Comparison of ENCODE assay signal across 8 cellular contexts in the genomic region with DNA sequence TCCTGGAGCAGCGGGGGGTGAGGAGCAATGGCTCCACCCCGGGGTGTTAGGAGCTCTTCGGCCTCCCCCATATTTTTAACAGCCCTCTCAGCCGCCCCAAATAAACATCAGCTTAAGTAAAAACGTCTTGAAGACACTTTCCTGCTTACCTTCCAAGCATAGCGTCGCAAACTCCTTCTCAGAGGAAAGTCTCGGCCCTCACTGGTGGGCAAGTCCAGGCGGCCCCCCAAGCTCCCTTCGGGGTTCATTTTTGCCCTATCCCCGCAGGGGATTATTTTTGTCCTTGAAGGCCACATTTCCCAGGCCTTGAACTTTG. TPM values are rescaled to one million over a fixed set of nuclear protein-coding genes. Genes with fewer than 3 reads are reported as not detected.
DNase-seq lines count a peak whose midpoint lies in the region; ATAC-seq and TF ChIP-seq lines count a peak whose summit lies in the region.

No MANE protein-coding gene starts in this region.

- peak; percentile 15 for DNase-seq in DMS79 (lab: John Stamatoyannopoulos, UW)
- peak; percentile 64 for DNase-seq in NB4 (ENCODE audit: low read depth)
- no peak for DNase-seq in endodermal cell
- DNase-seq in osteoblast (ENCODE audit: insufficient read length, low spot score, missing footprints), result no peak
- DNase-seq in NCI-H2171 treated with DMSO at 0.1 percent for 48 hours (lab: John Stamatoyannopoulos, UW), result no peak
- DNase-seq in UCSD-AML1 (lab: John Stamatoyannopoulos, UW; ENCODE audit: unreplicated experiment), result no peak

- TF ChIP-seq POLR2A in NB4 (IDR thresholded peaks at IDR 0.05; ENCODE audit: extremely low read depth, insufficient read length), result no peak

- H4K20me1 ChIP-seq in osteoblast (ENCODE audit: insufficient read depth, low read length), result peaks cover 3% of the 10 kb centered on the region

- 17% methylated on average over 6 to 11 of the region's 11 CpGs for WGBS in endodermal cell (ENCODE audit: insufficient coverage in 1 of 2, insufficient read length in 1 of 2), 2 experiments

- H3K4me1 Mint-ChIP-seq in endodermal cell, result peaks cover 18% of the 10 kb centered on the region

- H3K36me3 Mint-ChIP-seq in endodermal cell (ENCODE audit: low read depth), result peaks cover 26% of the 10 kb centered on the region

- H3K79me2 ChIP-seq in osteoblast (ENCODE audit: insufficient read depth, low read length), result no peaks in the 10 kb centered on the region

- H3K27me3 Mint-ChIP-seq in endodermal cell (ENCODE audit: insufficient read depth), result peaks cover 14% of the 10 kb centered on the region

- H3K9me3 ChIP-seq in endodermal cell (ENCODE audit: control insufficient read depth, low read length), result no peaks in the 10 kb centered on the region
- no peaks in the 10 kb centered on the region for H3K9me3 ChIP-seq in osteoblast (ENCODE audit: low read depth, low read length)

- peak overlapping the region; percentile 72 for H3K4me2 ChIP-seq in osteoblast (ENCODE audit: insufficient read depth, low read length)

- H3K4me3 ChIP-seq in NB4 (ENCODE audit: low read depth, low read length) (peak overlapping the region; percentile 74), endodermal cell (ENCODE audit: low read length) (peak overlapping the region; percentile 80), osteoblast (ENCODE audit: insufficient read depth, low read length) (peak overlapping the region; percentile 60)

- ATAC-seq in HG03097 (IDR thresholded peaks at IDR 0.05; ENCODE audit: low FRiP score, unreplicated experiment), result no peak
- ATAC-seq in GM18868 (IDR thresholded peaks at IDR 0.05; ENCODE audit: unreplicated experiment), result no peak

- H2AFZ ChIP-seq in osteoblast (ENCODE audit: low read length), result no peak overlapping the region

- peak overlapping the region; percentile 75 for H3K4me3 Mint-ChIP-seq in endodermal cell

- H3K27ac Mint-ChIP-seq in endodermal cell, result peak overlapping the region; percentile 49

- peaks cover 15% of the 10 kb centered on the region for H3K36me3 ChIP-seq in endodermal cell (ENCODE audit: control insufficient read depth, insufficient read depth, low read length)
- no peaks in the 10 kb centered on the region for H3K36me3 ChIP-seq in osteoblast (ENCODE audit: insufficient read depth, low read length)

- TF ChIP-seq CTCF in NB4 (IDR thresholded peaks at IDR 0.05; ENCODE audit: low read depth, low read length) (no peak), endodermal cell (conservative IDR thresholded peaks at IDR 0.05) (no peak), osteoblast (IDR thresholded peaks at IDR 0.05; ENCODE audit: extremely low read depth, low read depth, low read length) (no peak)

- H3K27ac ChIP-seq in endodermal cell (ENCODE audit: low read depth, low read length) (no peak overlapping the region), osteoblast (ENCODE audit: low read depth, low read length) (no peak overlapping the region)

- peak overlapping the region; percentile 34 for H3K9ac ChIP-seq in endodermal cell (ENCODE audit: extremely low read depth, low read length, poor library complexity, severe bottlenecking)

- no peaks in the 10 kb centered on the region for H3K9me3 Mint-ChIP-seq in endodermal cell

- H3K27me3 ChIP-seq in endodermal cell (ENCODE audit: control insufficient read depth, insufficient read depth, low read length, poor library complexity, severe bottlenecking) (peaks cover 16% of the 10 kb centered on the region), osteoblast (ENCODE audit: insufficient read depth, low read length) (no peaks in the 10 kb centered on the region)

- H3K4me1 ChIP-seq in endodermal cell (ENCODE audit: control insufficient read depth, insufficient read depth, low read length), result peaks cover 7% of the 10 kb centered on the region
- no peaks in the 10 kb centered on the region for H3K4me1 ChIP-seq in osteoblast (ENCODE audit: insufficient read depth, low read length)

RNA-seq across cellular contexts. Expression of gene RBM38, which starts 0.9 kb away (rescaled TPM):
- 10 to 100 TPM; 29.0 to 30.2 TPM for total RNA-seq in endodermal cell
- polyA plus RNA-seq in endodermal cell (2013, experiment 1 of 2), result 58.7 TPM
- 59.5 TPM for polyA plus RNA-seq in endodermal cell (2013, experiment 2 of 2)
- total RNA-seq in osteoblast, result 2.1 and 2.9 TPM in 2 replicates

RNA-seq across cellular contexts. Expression of gene RAE1, which starts 41.0 kb away (rescaled TPM):
- total RNA-seq in endodermal cell, result 10 to 100 TPM; 41.2 to 43.8 TPM
- polyA plus RNA-seq in endodermal cell (2013, experiment 1 of 2), result 46.4 TPM
- polyA plus RNA-seq in endodermal cell (2013, experiment 2 of 2), result 42.3 TPM
- total RNA-seq in osteoblast, result 22.7 and 24.6 TPM in 2 replicates

Comparison
In these comparisons a context has a peak if more than half of its experiments do, and no peak if none do; other contexts are left out.
1. DNase-seq: peak in DMS79 (single experiment) and NB4 (single experiment); none in endodermal cell (single experiment), osteoblast (single experiment), NCI-H2171 treated with DMSO at 0.1 percent for 48 hours (single experiment) and UCSD-AML1 (single experiment).
2. Peak in every context shown above with its lines, with median percentiles within 50 percentile points of each other: H3K4me3 ChIP-seq.